In genomic region chr17:80633197-80633596, GRCh38 we compare ENCODE assay signal across 15 cellular contexts.
"Had no signal": no experiment of that assay in that cellular context is flagged by ENCODE, and none has a peak within 500 bp of the region (broad histone marks: within the 10 kb centered on the region; RNA-seq: fewer than 3 reads in every experiment).

No MANE protein-coding gene starts in this region.

- DNase-seq: activated B cell treated with CpG ODN at 0.5 μM for 24 hours; activated CD4-positive, alpha-beta T cell treated with anti-CD3 and anti-CD28 coated beads, Interleukin-2, amount 50 U/mL, for 1 hour; activated effector memory CD4-positive, alpha-beta T cell treated with anti-CD3 and anti-CD28 coated beads, Interleukin-2, amount 50 U/mL, for 16 hours; activated T-cell treated with anti-CD3 and anti-CD28 coated beads, Interleukin-2, amount 50 U/mL, for 24 hours; esophagus squamous epithelium; glutamatergic neuron; left cardiac atrium; mammary epithelial cell; naive thymus-derived CD8-positive, alpha-beta T cell; stimulated activated CD4-positive, alpha-beta T cell treated with anti-CD3 and anti-CD28 coated beads, Interleukin-4, amount 100 ng/mL, for 24 hours; T-helper 17 cell had no signal

- H3K9me3 Mint-ChIP-seq: activated B cell treated with CpG ODN at 0.5 μM for 24 hours; activated T-cell treated with anti-CD3 and anti-CD28 coated beads, Interleukin-2, amount 50 U/mL, for 24 hours; naive thymus-derived CD8-positive, alpha-beta T cell; stimulated activated naive CD8-positive, alpha-beta T cell treated with anti-CD3 and anti-CD28 coated beads, Interleukin-15, Interleukin-2, amounts not matched to agents 100 ng/mL and 50 ng/mL, for 24 hours had no signal

- H3K27ac ChIP-seq: ascending aorta, esophagus squamous epithelium, thoracic aorta had no signal

- H3K36me3 Mint-ChIP-seq: naive thymus-derived CD8-positive, alpha-beta T cell had no signal

- H3K4me1 ChIP-seq: ascending aorta, esophagus squamous epithelium had no signal

- H3K4me3 Mint-ChIP-seq: activated B cell treated with CpG ODN at 0.5 μM for 24 hours; activated T-cell treated with anti-CD3 and anti-CD28 coated beads, Interleukin-2, amount 50 U/mL, for 24 hours; naive thymus-derived CD8-positive, alpha-beta T cell; stimulated activated naive CD8-positive, alpha-beta T cell treated with anti-CD3 and anti-CD28 coated beads, Interleukin-15, Interleukin-2, amounts not matched to agents 100 ng/mL and 50 ng/mL, for 24 hours; T-helper 17 cell had no signal

- H3K9me3 ChIP-seq: ascending aorta, esophagus squamous epithelium, thoracic aorta had no signal

- H3K36me3 ChIP-seq: ascending aorta, esophagus squamous epithelium, thoracic aorta had no signal

- H3K27me3 ChIP-seq: ascending aorta, esophagus squamous epithelium had no signal

- H3K27ac Mint-ChIP-seq: activated B cell treated with CpG ODN at 0.5 μM for 24 hours; activated T-cell treated with anti-CD3 and anti-CD28 coated beads, Interleukin-2, amount 50 U/mL, for 24 hours; stimulated activated naive CD8-positive, alpha-beta T cell treated with anti-CD3 and anti-CD28 coated beads, Interleukin-15, Interleukin-2, amounts not matched to agents 100 ng/mL and 50 ng/mL, for 24 hours had no signal

- FAIRE-seq: colon had no signal

- H3K4me3 ChIP-seq: ascending aorta, esophagus squamous epithelium, thoracic aorta had no signal

- ATAC-seq: left cardiac atrium; naive thymus-derived CD8-positive, alpha-beta T cell; T-helper 17 cell had no signal

- H3K27me3 Mint-ChIP-seq: activated B cell treated with CpG ODN at 0.5 μM for 24 hours; activated T-cell treated with anti-CD3 and anti-CD28 coated beads, Interleukin-2, amount 50 U/mL, for 24 hours; naive thymus-derived CD8-positive, alpha-beta T cell; stimulated activated naive CD8-positive, alpha-beta T cell treated with anti-CD3 and anti-CD28 coated beads, Interleukin-15, Interleukin-2, amounts not matched to agents 100 ng/mL and 50 ng/mL, for 24 hours; T-helper 17 cell had no signal
